In genomic region chr10:112831826-112832225, GRCh38 we compare ENCODE assay signal across 24 cellular contexts.
"Had no signal": no experiment of that assay in that cellular context is flagged by ENCODE, and none has a peak within 500 bp of the region (broad histone marks: within the 10 kb centered on the region; RNA-seq: fewer than 3 reads in every experiment).

No MANE protein-coding gene starts in this region.

- H3K4me3 ChIP-seq: coronary artery, heart left ventricle, ovary, psoas muscle, right atrium auricular region, thyroid gland had no signal

- H3K27ac Mint-ChIP-seq: activated naive CD4-positive, alpha-beta T cell treated with anti-CD3 and anti-CD28 coated beads for 36 hours; activated naive CD8-positive, alpha-beta T cell treated with anti-CD3 and anti-CD28 coated beads, Interleukin-2, amount 10 ng/mL, durations not matched to agents 7 days and 5 days; activated T-cell treated with anti-CD3 and anti-CD28 coated beads, Interleukin-2, amount 50 U/mL, for 24 hours; immature natural killer cell; natural killer cell; stimulated activated naive CD8-positive, alpha-beta T cell treated with anti-CD3 and anti-CD28 coated beads, Interleukin-15, Interleukin-2, amounts not matched to agents 100 ng/mL and 50 ng/mL, for 24 hours had no signal

- H3K27ac ChIP-seq: coronary artery, epithelial cell of prostate, heart left ventricle, neutrophil, ovary, psoas muscle, right atrium auricular region, thyroid gland had no signal

- DNase-seq: activated CD4-positive, alpha-beta T cell treated with anti-CD3 and anti-CD28 coated beads, Interleukin-2, amount 50 U/mL, for 4 hours; activated CD8-positive, alpha-beta memory T cell treated with anti-CD3 and anti-CD28 coated beads for 24 hours; activated CD8-positive, alpha-beta memory T cell treated with anti-CD3 and anti-CD28 coated beads, Interleukin-2, amount 50 U/mL, for 4 hours; activated naive CD4-positive, alpha-beta T cell treated with anti-CD3 and anti-CD28 coated beads for 36 hours; activated naive CD8-positive, alpha-beta T cell treated with anti-CD3 and anti-CD28 coated beads, Interleukin-2, amount 10 ng/mL, durations not matched to agents 7 days and 5 days; activated T-cell treated with anti-CD3 and anti-CD28 coated beads, Interleukin-2, amount 50 U/mL, for 24 hours; amniotic stem cell; cerebellar nuclear complex; heart left ventricle; immature natural killer cell; left ventricle myocardium superior; midbrain; natural killer cell; ovary; psoas muscle; stimulated activated CD4-positive, alpha-beta T cell treated with anti-CD3 and anti-CD28 coated beads, Interleukin-1b, Interleukin-23, amount 100 ng/mL, for 48 hours; substantia nigra; T-helper 1 cell; thyroid gland had no signal

- H3K27me3 ChIP-seq: heart left ventricle, neutrophil, ovary, right atrium auricular region, thyroid gland had no signal

- H3K27me3 Mint-ChIP-seq: activated naive CD8-positive, alpha-beta T cell treated with anti-CD3 and anti-CD28 coated beads, Interleukin-2, amount 10 ng/mL, durations not matched to agents 7 days and 5 days; activated T-cell treated with anti-CD3 and anti-CD28 coated beads, Interleukin-2, amount 50 U/mL, for 24 hours; stimulated activated naive CD8-positive, alpha-beta T cell treated with anti-CD3 and anti-CD28 coated beads, Interleukin-15, Interleukin-2, amounts not matched to agents 100 ng/mL and 50 ng/mL, for 24 hours had no signal

- H3K36me3 Mint-ChIP-seq: activated naive CD8-positive, alpha-beta T cell treated with anti-CD3 and anti-CD28 coated beads, Interleukin-2, amount 10 ng/mL, durations not matched to agents 7 days and 5 days; natural killer cell had no signal

- H3K4me3 Mint-ChIP-seq: activated naive CD4-positive, alpha-beta T cell treated with anti-CD3 and anti-CD28 coated beads for 36 hours; activated naive CD8-positive, alpha-beta T cell treated with anti-CD3 and anti-CD28 coated beads, Interleukin-2, amount 10 ng/mL, durations not matched to agents 7 days and 5 days; activated T-cell treated with anti-CD3 and anti-CD28 coated beads, Interleukin-2, amount 50 U/mL, for 24 hours; immature natural killer cell; natural killer cell; stimulated activated naive CD8-positive, alpha-beta T cell treated with anti-CD3 and anti-CD28 coated beads, Interleukin-15, Interleukin-2, amounts not matched to agents 100 ng/mL and 50 ng/mL, for 24 hours had no signal

- H3K36me3 ChIP-seq: heart left ventricle, neutrophil, ovary, right atrium auricular region, thyroid gland had no signal

- H3K4me1 Mint-ChIP-seq: activated naive CD8-positive, alpha-beta T cell treated with anti-CD3 and anti-CD28 coated beads, Interleukin-2, amount 10 ng/mL, durations not matched to agents 7 days and 5 days had no signal

- H3K9me3 ChIP-seq: heart left ventricle, neutrophil, ovary, psoas muscle, right atrium auricular region, thyroid gland had no signal

- ATAC-seq: heart left ventricle, left ventricle myocardium superior, natural killer cell had no signal

- H3K9me3 Mint-ChIP-seq: activated naive CD4-positive, alpha-beta T cell treated with anti-CD3 and anti-CD28 coated beads for 36 hours; activated naive CD8-positive, alpha-beta T cell treated with anti-CD3 and anti-CD28 coated beads, Interleukin-2, amount 10 ng/mL, durations not matched to agents 7 days and 5 days; activated T-cell treated with anti-CD3 and anti-CD28 coated beads, Interleukin-2, amount 50 U/mL, for 24 hours; immature natural killer cell; natural killer cell; stimulated activated naive CD8-positive, alpha-beta T cell treated with anti-CD3 and anti-CD28 coated beads, Interleukin-15, Interleukin-2, amounts not matched to agents 100 ng/mL and 50 ng/mL, for 24 hours had no signal
